In the genomic region with DNA sequence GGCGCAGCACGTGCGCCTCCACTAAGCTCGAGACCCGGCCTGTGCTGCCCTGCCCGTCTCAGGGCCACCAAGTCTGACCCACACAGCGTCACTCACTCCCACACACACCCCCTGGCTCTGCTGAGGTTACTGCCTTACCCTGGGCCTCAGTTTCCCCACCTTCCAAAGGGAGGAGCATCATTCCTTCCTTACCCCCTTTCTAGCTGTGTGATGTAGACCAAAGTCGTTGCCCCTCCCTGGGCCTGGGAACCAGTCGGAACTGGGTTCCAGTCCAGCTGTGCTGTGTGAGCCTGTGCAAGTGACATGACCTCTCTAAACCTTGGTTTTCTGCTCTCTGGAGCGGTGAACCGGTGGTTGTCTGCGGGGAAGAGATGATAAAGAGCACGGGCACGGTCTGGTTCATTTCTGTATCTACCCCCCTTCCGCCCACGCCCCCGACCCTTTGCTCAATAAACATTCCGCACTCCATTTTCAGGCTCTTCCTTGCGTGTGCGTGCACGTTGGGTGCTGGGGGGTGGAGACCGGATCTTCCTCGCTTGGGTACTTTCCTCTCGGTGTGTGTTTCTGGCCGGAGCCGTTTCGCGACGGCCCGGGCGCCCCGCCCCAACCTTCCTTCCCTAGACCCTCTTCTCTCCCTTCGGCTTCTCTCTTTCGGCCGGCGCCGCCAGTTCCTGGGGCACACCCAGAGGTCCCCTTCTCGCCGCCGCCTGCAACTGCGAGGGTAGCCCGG, we compare ENCODE assay signal across 1 cellular context.
A peak's percentile ranks its signal among the peaks of the same experiment; 100 is the strongest.
TF ChIP-seq lines count a peak whose summit lies in the region.

A gene with protein sequence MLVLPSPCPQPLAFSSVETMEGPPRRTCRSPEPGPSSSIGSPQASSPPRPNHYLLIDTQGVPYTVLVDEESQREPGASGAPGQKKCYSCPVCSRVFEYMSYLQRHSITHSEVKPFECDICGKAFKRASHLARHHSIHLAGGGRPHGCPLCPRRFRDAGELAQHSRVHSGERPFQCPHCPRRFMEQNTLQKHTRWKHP (plus strand): TSS at position 647 of the 730 bp plus-strand sequence. CDS start 923 bp downstream, outside the sequence.

TF ChIP-seq in H1, 55 proteins besides CTCF, POLR2A, EP300 and RAD21:
- TF ChIP-seq HDAC2 (IDR thresholded peaks at IDR 0.05; ENCODE audit: borderline replicate concordance in 1 of 2, low read depth in 2 of 2, low read length in 2 of 2) (0 out of 4 replicates have a peak, but pooled peaks have one; percentile 10 to 18), RXRA (IDR thresholded peaks at IDR 0.05; ENCODE audit: insufficient read depth, low read depth, low read length) (no peak), SUZ12 (IDR thresholded peaks at IDR 0.05; ENCODE audit: low read length) (no peak), TEAD4 (IDR thresholded peaks at IDR 0.05; ENCODE audit: low read depth, low read length) (0 out of 2 replicates have a peak, but pooled peaks have one; percentile 10), TBP (IDR thresholded peaks at IDR 0.05; ENCODE audit: low read depth, low read length) (peak; percentile 84), SRF (IDR thresholded peaks at IDR 0.05; ENCODE audit: low read depth, low read length) (0 out of 2 replicates have a peak, but pooled peaks have one; percentile 17), SP1 (IDR thresholded peaks at IDR 0.05; ENCODE audit: low read depth, low read length) (peak; percentile 73), JUND (IDR thresholded peaks at IDR 0.05; ENCODE audit: low read length) (no peak), CHD2 (IDR thresholded peaks at IDR 0.05; ENCODE audit: low read length) (no peak), GABPA (IDR thresholded peaks at IDR 0.05; ENCODE audit: borderline replicate concordance, insufficient read depth, low read length) (peak; percentile 89), NRF1 (IDR thresholded peaks at IDR 0.05; ENCODE audit: low read depth, low read length) (no peak), EGR1 (IDR thresholded peaks at IDR 0.05; ENCODE audit: borderline replicate concordance, low read depth, low read length) (peak; percentile 45; the same call in 1 of the 2 replicates), PHF8 (conservative IDR thresholded peaks at IDR 0.05; ENCODE audit: low read depth, low read length) (0 out of 2 replicates have a peak, but pooled peaks have one; percentile 39), SAP30 (IDR thresholded peaks at IDR 0.05; ENCODE audit: insufficient read depth, insufficient replicate concordance, low read length) (peak; percentile 42), SP2 (IDR thresholded peaks at IDR 0.05; ENCODE audit: low read length) (no peak), BACH1 (IDR thresholded peaks at IDR 0.05; ENCODE audit: low read length) (peak; percentile 43; the same call in 1 of the 2 replicates), ASH2L (IDR thresholded peaks at IDR 0.05; ENCODE audit: low read length) (peak; percentile 56), KDM5A (IDR thresholded peaks at IDR 0.05; ENCODE audit: low read length) (peak; percentile 84), TAF1 (IDR thresholded peaks at IDR 0.05; ENCODE audit: low read depth, low read length) (peak; percentile 81), YY1 (IDR thresholded peaks at IDR 0.05; ENCODE audit: low read depth, low read length) (0 out of 2 replicates have a peak, but pooled peaks have one; percentile 58), TAF7 (optimal IDR thresholded peaks at IDR 0.05; ENCODE audit: borderline replicate concordance, low read depth, low read length) (peak; percentile 67), CBX8 (IDR thresholded peaks at IDR 0.05; ENCODE audit: borderline replicate concordance, low read depth, low read length) (no peak), GTF2F1 (IDR thresholded peaks at IDR 0.05; ENCODE audit: borderline replicate concordance, low read depth, low read length) (no peak), CREB1 (IDR thresholded peaks at IDR 0.05) (peak; percentile 53), POLR2AphosphoS5 (IDR thresholded peaks at IDR 0.05; ENCODE audit: low read depth, low read length) (peak; percentile 27), SIRT6 (IDR thresholded peaks at IDR 0.05; ENCODE audit: low read length) (no peak), SP4 (IDR thresholded peaks at IDR 0.05; ENCODE audit: low read length) (0 out of 2 replicates have a peak, but pooled peaks have one; percentile 54), MAFK (IDR thresholded peaks at IDR 0.05; ENCODE audit: low read depth, low read length) (no peak), KDM4A (IDR thresholded peaks at IDR 0.05; ENCODE audit: low read depth, low read length, severe bottlenecking) (peak; percentile 45), SIN3A (conservative IDR thresholded peaks at IDR 0.05 in 1 of 2, IDR thresholded peaks at IDR 0.05 in 1 of 2; ENCODE audit: low read depth in 1 of 2, low read length in 2 of 2) (peak; percentile 93 to 97; a peak in 3 of 4 replicates)
- TF ChIP-seq, protein P1, sequence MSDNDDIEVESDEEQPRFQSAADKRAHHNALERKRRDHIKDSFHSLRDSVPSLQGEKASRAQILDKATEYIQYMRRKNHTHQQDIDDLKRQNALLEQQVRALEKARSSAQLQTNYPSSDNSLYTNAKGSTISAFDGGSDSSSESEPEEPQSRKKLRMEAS (IDR thresholded peaks at IDR 0.05), result peak; percentile 49; the same call in 1 of the 2 replicates
